Comparison of ENCODE assay signal across 20 cellular contexts in the genomic region with DNA sequence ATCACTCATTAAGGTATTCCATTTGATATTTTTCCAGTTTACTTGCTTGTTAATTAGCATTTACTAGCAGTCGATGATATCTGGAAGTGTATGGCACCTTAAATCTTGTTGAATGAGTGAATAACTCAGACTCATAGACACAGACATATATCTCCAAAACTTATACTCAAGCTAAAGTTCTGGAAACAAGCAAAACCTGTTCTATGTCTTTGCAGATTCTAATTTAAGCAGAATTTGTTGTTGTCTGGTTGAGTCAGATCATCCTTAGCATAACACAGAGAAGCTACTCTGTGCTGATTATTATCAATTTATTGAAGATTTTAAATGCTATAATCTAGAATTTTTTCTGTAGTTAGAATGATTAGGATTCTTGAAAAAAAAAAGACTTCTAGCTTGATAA.
DNase-seq lines count a peak whose midpoint lies in the region; ATAC-seq, FAIRE-seq and TF ChIP-seq lines count a peak whose summit lies in the region.
"Had no signal": no experiment of that assay in that cellular context is flagged by ENCODE, and none has a peak within 500 bp of the region (broad histone marks: within the 10 kb centered on the region; RNA-seq: fewer than 3 reads in every experiment).

No MANE protein-coding gene starts in this region.

- WGBS in pancreas, 2 donors, result 88 to 95% methylated on average over 1 of the region's 1 CpG

- no peak overlapping the region for H2AFZ ChIP-seq in PC-3 (ENCODE audit: low read length)

- H3K27me3 ChIP-seq in PC-3 (ENCODE audit: low read length) (no peaks in the 10 kb centered on the region), pancreas (no peaks in the 10 kb centered on the region)
- H3K27me3 ChIP-seq: BLaER1 treated with 17β-estradiol and CSF1 and Interleukin-3, amounts not matched to agents 10 nM and 100 nM had no signal

- POLR2A ChIA-PET in PC-3 (lab: Charles Lee; ENCODE audit: unreplicated experiment), result no interaction called here

- FAIRE-seq in pancreas (lab: Jason Lieb, UNC), result peak; percentile 43
- FAIRE-seq: A549, D721Med, G401.6, GM12891, GM19239 had no signal

- no peaks in the 10 kb centered on the region for H3K4me1 Mint-ChIP-seq in natural killer cell treated with Interleukin-12 subunit alpha and Interleukin-12 subunit beta and Interleukin-15 and Interleukin-18, amount 100 ng/mL, for 72 hours (ENCODE audit: low read depth in 2 of 2)
- H3K4me1 Mint-ChIP-seq: B cell had no signal

- H3F3A ChIP-seq in PC-3 (ENCODE audit: low read length, unreplicated experiment), result no peaks in the 10 kb centered on the region

- ATAC-seq in PC-3 (no peak), pancreas (no peak)
- ATAC-seq in natural killer cell treated with Interleukin-12 subunit alpha and Interleukin-12 subunit beta and Interleukin-15 and Interleukin-18, amount 100 ng/mL, for 72 hours, result no peak
- ATAC-seq: A549; CD8-positive, alpha-beta T cell had no signal

- BruUV-seq in PC-3 (replicated peaks; lab: Mats Ljungman, UMichigan), result no TSS peak

- CTCF ChIA-PET in PC-3 (lab: Charles Lee), result interaction anchor here (0.6 to 1.8 kb wide), 3 partner anchors 13 to 353 kb away, joined by 3 to 12 read pairs (median 6); no protein-coding TSS in a partner anchor

- H3K27ac ChIP-seq in PC-3 (ENCODE audit: low read length) (no peak overlapping the region), pancreas (no peak overlapping the region)
- H3K27ac ChIP-seq: 22Rv1; A549; BLaER1 treated with 17β-estradiol and CSF1 and Interleukin-3, amounts not matched to agents 10 nM and 100 nM; C4-2B had no signal

- H3K4me1 ChIP-seq in PC-3 (ENCODE audit: insufficient read depth, low read length) (peaks cover 6% of the 10 kb centered on the region; the same call in 1 of the 2 replicates), pancreas (no peaks in the 10 kb centered on the region)
- H3K4me1 ChIP-seq: A549, Caco-2 had no signal

- no peak for TF ChIP-seq CTCF in PC-3 (conservative IDR thresholded peaks at IDR 0.05; ENCODE audit: low read depth, low read length)
- no peak for TF ChIP-seq CTCF in epithelial cell of esophagus (IDR thresholded peaks at IDR 0.05; ENCODE audit: insufficient read depth, low read depth, low read length, missing control alignments)
- no peak for TF ChIP-seq CTCF in pancreas (IDR thresholded peaks at IDR 0.05)

- H3K36me3 Mint-ChIP-seq in natural killer cell treated with Interleukin-12 subunit alpha and Interleukin-12 subunit beta and Interleukin-15 and Interleukin-18, amount 100 ng/mL, for 72 hours, result no peaks in the 10 kb centered on the region
- H3K36me3 Mint-ChIP-seq: CD8-positive, alpha-beta T cell had no signal

- peak; percentile 51 for DNase-seq in PC-3
- peak; percentile 64 for DNase-seq in epithelial cell of esophagus (ENCODE audit: low read depth)
- DNase-seq in pancreas, result no peak
- DNase-seq in natural killer cell treated with Interleukin-12 subunit alpha and Interleukin-12 subunit beta and Interleukin-15 and Interleukin-18, amount 100 ng/mL, for 72 hours (ENCODE audit: low spot score), result no peak
- DNase-seq in NCI-H187 treated with DMSO at 0.1 percent for 48 hours (lab: John Stamatoyannopoulos, UW), result no peak
- DNase-seq: Caco-2; Calu3; CD4-positive, alpha-beta T cell; CD8-positive, alpha-beta T cell; DMS79 treated with DMSO at 0.1 percent for 48 hours; GF-D8 had no signal

- intact Hi-C loops in PC-3 (cut with micrococcal nuclease) (loop anchor here (5.0 to 10.0 kb wide), 4 partner anchors 81 to 793 kb away; partner anchors contain the start of gene MDFIC), pancreas (cut with DNase I) (no loop called here)

- no peak overlapping the region for H3K4me3 Mint-ChIP-seq in natural killer cell treated with Interleukin-12 subunit alpha and Interleukin-12 subunit beta and Interleukin-15 and Interleukin-18, amount 100 ng/mL, for 72 hours
- H3K4me3 Mint-ChIP-seq: B cell; CD4-positive, alpha-beta T cell; CD8-positive, alpha-beta T cell had no signal

- no peaks in the 10 kb centered on the region for H3K9me2 ChIP-seq in PC-3 (replicated peaks; ENCODE audit: low read length)

- H3K9me3 Mint-ChIP-seq in natural killer cell treated with Interleukin-12 subunit alpha and Interleukin-12 subunit beta and Interleukin-15 and Interleukin-18, amount 100 ng/mL, for 72 hours, result no peaks in the 10 kb centered on the region
- H3K9me3 Mint-ChIP-seq: CD4-positive, alpha-beta T cell; CD8-positive, alpha-beta T cell had no signal

- H3K9ac ChIP-seq in PC-3 (ENCODE audit: low read length), result no peak overlapping the region
- H3K9ac ChIP-seq: BLaER1 treated with 17β-estradiol and CSF1 and Interleukin-3, amounts not matched to agents 10 nM and 100 nM had no signal

- H4K20me1 ChIP-seq in PC-3 (ENCODE audit: low read length), result no peaks in the 10 kb centered on the region
- H4K20me1 ChIP-seq: BLaER1 treated with 17β-estradiol and CSF1 and Interleukin-3, amounts not matched to agents 10 nM and 100 nM had no signal

- H3K27ac Mint-ChIP-seq in natural killer cell treated with Interleukin-12 subunit alpha and Interleukin-12 subunit beta and Interleukin-15 and Interleukin-18, amount 100 ng/mL, for 72 hours, result no peak overlapping the region
- H3K27ac Mint-ChIP-seq: B cell; CD4-positive, alpha-beta T cell; CD8-positive, alpha-beta T cell had no signal

- no peaks in the 10 kb centered on the region for H3K27me3 Mint-ChIP-seq in natural killer cell treated with Interleukin-12 subunit alpha and Interleukin-12 subunit beta and Interleukin-15 and Interleukin-18, amount 100 ng/mL, for 72 hours
- H3K27me3 Mint-ChIP-seq: CD4-positive, alpha-beta T cell had no signal

- H3K4me2 ChIP-seq in PC-3 (ENCODE audit: low read length), result no peak overlapping the region
- H3K4me2 ChIP-seq: A549; BLaER1 treated with 17β-estradiol and CSF1 and Interleukin-3, amounts not matched to agents 10 nM and 100 nM had no signal

- H3K4me3 ChIP-seq in PC-3 (ENCODE audit: low read length) (no peak overlapping the region), epithelial cell of esophagus (ENCODE audit: low read length) (no peak overlapping the region), pancreas (no peak overlapping the region)
- H3K4me3 ChIP-seq: A549; BLaER1 treated with 17β-estradiol and CSF1 and Interleukin-3, amounts not matched to agents 10 nM and 100 nM had no signal

- H3K9me3 ChIP-seq in PC-3 (ENCODE audit: low read length), result no peaks in the 10 kb centered on the region
- H3K9me3 ChIP-seq in pancreas, result no peaks in the 10 kb centered on the region
- H3K9me3 ChIP-seq: A549; BLaER1 treated with 17β-estradiol and CSF1 and Interleukin-3, amounts not matched to agents 10 nM and 100 nM; Caco-2 had no signal

- H3K36me3 ChIP-seq in PC-3 (ENCODE audit: low read depth, low read length) (no peaks in the 10 kb centered on the region), pancreas (no peaks in the 10 kb centered on the region)
- H3K36me3 ChIP-seq: BLaER1 treated with 17β-estradiol and CSF1 and Interleukin-3, amounts not matched to agents 10 nM and 100 nM had no signal

- H3K79me2 ChIP-seq in PC-3 (ENCODE audit: low read length), result no peaks in the 10 kb centered on the region

Comparison
In these comparisons a context has a peak if more than half of its experiments do, and no peak if none do; other contexts are left out.
1. DNase-seq: peak in PC-3 (single experiment) and epithelial cell of esophagus (single experiment); none in pancreas (0 of 6), natural killer cell treated with Interleukin-12 subunit alpha and Interleukin-12 subunit beta and Interleukin-15 and Interleukin-18, amount 100 ng/mL, for 72 hours (single experiment) and NCI-H187 treated with DMSO at 0.1 percent for 48 hours (single experiment).